In the genomic region with DNA sequence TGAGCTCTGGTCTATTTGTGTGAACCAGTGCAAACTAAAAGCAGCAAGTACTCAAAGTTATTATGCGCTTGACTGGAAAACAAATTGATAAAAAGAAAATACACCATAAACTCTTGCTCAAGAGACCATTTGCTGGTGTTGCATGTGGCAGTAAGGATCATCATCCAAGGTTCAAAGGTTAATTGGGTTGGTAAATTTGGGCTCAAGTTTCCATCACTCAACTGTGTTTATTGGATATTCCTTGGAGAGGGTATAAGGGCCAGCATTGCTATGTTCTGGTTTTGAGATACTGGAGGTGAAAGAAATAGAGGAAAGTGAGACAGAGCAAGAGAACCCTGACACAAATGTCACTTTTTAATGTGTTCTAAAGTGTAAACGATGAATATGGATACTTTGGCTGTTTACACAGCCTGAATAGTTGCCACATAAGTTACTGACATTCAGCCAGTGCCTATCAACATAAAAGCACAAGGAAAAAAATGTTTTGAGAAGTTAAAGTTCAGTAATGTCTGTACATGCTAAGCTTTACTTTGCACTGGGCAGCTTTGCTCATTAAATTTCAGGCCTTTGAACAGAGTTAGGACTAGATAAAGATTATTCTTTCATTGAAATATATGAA, we compare ENCODE assay signal across 19 cellular contexts.
"Had no signal": no experiment of that assay in that cellular context is flagged by ENCODE, and none has a peak within 500 bp of the region (broad histone marks: within the 10 kb centered on the region; RNA-seq: fewer than 3 reads in every experiment).

No MANE protein-coding gene starts in this region.

- DNase-seq: dorsolateral prefrontal cortex; effector CD4-positive, alpha-beta T cell; head of caudate nucleus; islet precursor cell; kidney glomerular epithelial cell; left colon; left ventricle myocardium superior; natural killer cell; occipital lobe; pancreas; stimulated activated CD4-positive, alpha-beta T cell treated with anti-CD3 and anti-CD28 coated beads, Interleukin-12 subunit alpha, Interleukin-12 subunit beta, amount 100 ng/mL, for 4 hours; stimulated activated CD4-positive, alpha-beta T cell treated with anti-CD3 and anti-CD28 coated beads, Interleukin-1b, Interleukin-23, amount 100 ng/mL, for 48 hours; stimulated activated CD4-positive, alpha-beta T cell treated with anti-CD3 and anti-CD28 coated beads, Interleukin-4, amount 100 ng/mL, for 1 hour; stimulated activated CD8-positive, alpha-beta memory T cell treated with anti-CD3 and anti-CD28 coated beads, Interleukin-4, amount 100 ng/mL, for 48 hours; stimulated activated naive CD4-positive, alpha-beta T cell; stimulated activated naive CD8-positive, alpha-beta T cell treated with anti-CD3 and anti-CD28 coated beads, Interleukin-15, amount 100 ng/mL, for 72 hours; transverse colon; upper lobe of right lung; uterus had no signal
